Comparison of ENCODE assay signal across 8 cellular contexts in genomic region chr19:18519962-18520847, GRCh38. TPM values are rescaled to one million over a fixed set of nuclear protein-coding genes. Genes with fewer than 3 reads are reported as not detected.
A peak's percentile ranks its signal among the peaks of the same experiment; 100 is the strongest.
DNase-seq lines count a peak whose midpoint lies in the region; ATAC-seq and TF ChIP-seq lines count a peak whose summit lies in the region.

No MANE protein-coding gene starts in this region.

- WGBS in HUES64 = 22% methylated on average over 19 of the region's 22 CpGs
- WGBS in sigmoid colon, 2 donors = 8 to 12% methylated on average over 22 of the region's 22 CpGs

- no peaks in the 10 kb centered on the region for H3K27me3 ChIP-seq in DND-41 (ENCODE audit: insufficient read depth, low read length, poor library complexity)
- no peaks in the 10 kb centered on the region for H3K27me3 ChIP-seq in HUES64 (ENCODE audit: insufficient read depth, low read length)
- H3K27me3 ChIP-seq in sigmoid colon = no peaks in the 10 kb centered on the region

- no peaks in the 10 kb centered on the region; the same call in 1 of the 2 replicates for H3K36me3 ChIP-seq in DND-41 (ENCODE audit: insufficient read depth, low read length)
- H3K36me3 ChIP-seq in HUES64 (ENCODE audit: insufficient read depth, low read length) = no peaks in the 10 kb centered on the region
- H3K36me3 ChIP-seq in sigmoid colon = no peaks in the 10 kb centered on the region

- H3K9me3 ChIP-seq in DND-41 (ENCODE audit: insufficient read depth, low read length, severe bottlenecking) (no peaks in the 10 kb centered on the region), HUES64 (ENCODE audit: insufficient read depth, low read depth, low read length) (no peaks in the 10 kb centered on the region), sigmoid colon (no peaks in the 10 kb centered on the region)

- no peak for TF ChIP-seq POLR2A in sigmoid colon (IDR thresholded peaks at IDR 0.05)

- in situ Hi-C loops in SK-MEL-5 (cut with HindIII; ENCODE audit: low pct_unique_long_range_greater_than_20kb, low sequenced_read_pairs) = no loop called here

- peak; percentile 67 for DNase-seq in DND-41
- DNase-seq in SK-MEL-5 (ENCODE audit: low read depth, low spot score) = peak; percentile 55
- peak; percentile 92 for DNase-seq in amniotic epithelial cell (ENCODE audit: low read depth)
- DNase-seq in hepatic stellate cell (ENCODE audit: low spot score) = peak; percentile 79
- peak; percentile 87 for DNase-seq in sigmoid colon
- DNase-seq in inferior parietal cortex (ENCODE audit: extremely low spot score) = no peak

- TF ChIP-seq EP300 in sigmoid colon (IDR thresholded peaks at IDR 0.05) = no peak

- peak; percentile 84 for TF ChIP-seq CTCF in DND-41 (IDR thresholded peaks at IDR 0.05; ENCODE audit: borderline replicate concordance, extremely low read depth, low read length, poor library complexity, severe bottlenecking)
- peak; percentile 7 to 75 (median 60) for TF ChIP-seq CTCF in sigmoid colon (IDR thresholded peaks at IDR 0.05)

- H2AFZ ChIP-seq in DND-41 (ENCODE audit: low read depth, low read length) = peak overlapping the region; percentile 77

- peak overlapping the region; percentile 74 to 85 for H3K4me3 ChIP-seq in DND-41 (ENCODE audit: low read depth in 1 of 2, low read length in 2 of 2)
- peak overlapping the region; percentile 100 for H3K4me3 ChIP-seq in HUES64 (ENCODE audit: low read length)
- H3K4me3 ChIP-seq in sigmoid colon = peak overlapping the region; percentile 85 to 100 (median 94)

- H3K9ac ChIP-seq in DND-41 (ENCODE audit: low read depth, low read length) = peak overlapping the region; percentile 83
- peak overlapping the region; percentile 51; the same call in 1 of the 2 replicates for H3K9ac ChIP-seq in HUES64 (ENCODE audit: low read depth, low read length)

- peaks cover 38% of the 10 kb centered on the region for H4K20me1 ChIP-seq in DND-41 (ENCODE audit: insufficient read depth, low read length)

- ATAC-seq in DND-41 (ENCODE audit: insufficient read depth, low read depth) = no peak
- ATAC-seq in GM18498 (IDR thresholded peaks at IDR 0.05; ENCODE audit: unreplicated experiment) = no peak

- H3K27ac ChIP-seq in DND-41 (ENCODE audit: low read length) (peak overlapping the region; percentile 77), HUES64 (ENCODE audit: low read depth, low read length) (no peak overlapping the region; the same call in 1 of the 2 replicates), sigmoid colon (peak overlapping the region; percentile 99 to 100 (median 99))

- peaks cover 66% of the 10 kb centered on the region for H3K79me2 ChIP-seq in DND-41 (ENCODE audit: insufficient read depth, low read length)

- H3K4me2 ChIP-seq in DND-41 (ENCODE audit: insufficient read depth, low read length) = peak overlapping the region; percentile 97

- intact Hi-C loops in sigmoid colon (cut with DNase I) = loop anchor here (2.0 to 5.0 kb wide), 3 partner anchors 39 to 58 kb away; partner anchors contain the start of gene UBA52

- H3K4me1 ChIP-seq in DND-41 (ENCODE audit: insufficient read depth, low read length) (peaks cover 24% of the 10 kb centered on the region), HUES64 (ENCODE audit: insufficient read depth, low read length) (peaks cover 5% of the 10 kb centered on the region), sigmoid colon (peaks cover 0 to 35% (median 24%) of the 10 kb centered on the region in 4 donors)

RNA-seq across cellular contexts. Expression of gene ELL, which starts 1.7 kb away (rescaled TPM):
- polyA plus RNA-seq in HUES64 (2013, experiment 1 of 2) = 6.1 TPM
- 5.8 TPM for polyA plus RNA-seq in HUES64 (2013, experiment 2 of 2)
- 4.0 and 4.7 TPM in 2 replicates for total RNA-seq in SK-MEL-5 (2014; rRNA removed; shearing (Covaris generic))
- 10.0 and 10.9 TPM in 2 replicates for polyA plus RNA-seq in SK-MEL-5 (2015; cell fraction: cytosol; rRNA removed)
- polyA plus RNA-seq in SK-MEL-5 (2015; cell fraction: nucleus; rRNA removed) = 4.9 and 10.1 TPM in 2 replicates
- 10 to 100 TPM in 3 of 4 donors, 1 to 10 TPM in 1; 7.1 to 20.2 (median 11.9) TPM for total RNA-seq in sigmoid colon
- 10 to 100 TPM in 1 of 3 donors, 1 to 10 TPM in 2; 6.2 to 14.6 (median 8.4) TPM for polyA plus RNA-seq in sigmoid colon

RNA-seq across cellular contexts. Expression of gene FKBP8, which starts 23.2 kb away (rescaled TPM):
- polyA plus RNA-seq in HUES64 (2013, experiment 1 of 2) = 158 TPM
- polyA plus RNA-seq in HUES64 (2013, experiment 2 of 2) = 169 TPM
- total RNA-seq in SK-MEL-5 (2014; rRNA removed; shearing (Covaris generic)) = 151 and 174 TPM in 2 replicates
- 265 and 331 TPM in 2 replicates for polyA plus RNA-seq in SK-MEL-5 (2015; cell fraction: cytosol; rRNA removed)
- polyA plus RNA-seq in SK-MEL-5 (2015; cell fraction: nucleus; rRNA removed) = 77.7 and 113 TPM in 2 replicates
- 100 to 1,000 TPM; 366 to 456 (median 403) TPM for total RNA-seq in sigmoid colon
- polyA plus RNA-seq in sigmoid colon = 100 to 1,000 TPM; 200 to 234 (median 232) TPM

RNA-seq across cellular contexts. Expression of gene KXD1, which starts 37.5 kb away (rescaled TPM):
- 104 TPM for polyA plus RNA-seq in HUES64 (2013, experiment 1 of 2)
- polyA plus RNA-seq in HUES64 (2013, experiment 2 of 2) = 118 TPM
- total RNA-seq in SK-MEL-5 (2014; rRNA removed; shearing (Covaris generic)) = 70.6 and 74.1 TPM in 2 replicates
- 100.0 and 105 TPM in 2 replicates for polyA plus RNA-seq in SK-MEL-5 (2015; cell fraction: cytosol; rRNA removed)
- polyA plus RNA-seq in SK-MEL-5 (2015; cell fraction: nucleus; rRNA removed) = 145 and 161 TPM in 2 replicates
- 100 to 1,000 TPM; 107 to 122 (median 120) TPM for total RNA-seq in sigmoid colon
- 100 to 1,000 TPM in 1 of 3 donors, 10 to 100 TPM in 2; 84.9 to 118 (median 93.2) TPM for polyA plus RNA-seq in sigmoid colon

RNA-seq across cellular contexts. Expression of gene UBA52, which starts 51.5 kb away (rescaled TPM):
- 1,216 TPM for polyA plus RNA-seq in HUES64 (2013, experiment 1 of 2)
- 1,283 TPM for polyA plus RNA-seq in HUES64 (2013, experiment 2 of 2)
- total RNA-seq in SK-MEL-5 (2014; rRNA removed; shearing (Covaris generic)) = 1,284 and 1,363 TPM in 2 replicates
- 1,054 and 1,507 TPM in 2 replicates for polyA plus RNA-seq in SK-MEL-5 (2015; cell fraction: cytosol; rRNA removed)
- polyA plus RNA-seq in SK-MEL-5 (2015; cell fraction: nucleus; rRNA removed) = 198 and 202 TPM in 2 replicates
- total RNA-seq in sigmoid colon = 1,000 to 10,000 TPM in 1 of 4 donors, 100 to 1,000 TPM in 3; 450 to 1,088 (median 720) TPM
- polyA plus RNA-seq in sigmoid colon = 1,000 to 10,000 TPM; 1,029 to 1,720 (median 1,156) TPM
